In the genomic region with DNA sequence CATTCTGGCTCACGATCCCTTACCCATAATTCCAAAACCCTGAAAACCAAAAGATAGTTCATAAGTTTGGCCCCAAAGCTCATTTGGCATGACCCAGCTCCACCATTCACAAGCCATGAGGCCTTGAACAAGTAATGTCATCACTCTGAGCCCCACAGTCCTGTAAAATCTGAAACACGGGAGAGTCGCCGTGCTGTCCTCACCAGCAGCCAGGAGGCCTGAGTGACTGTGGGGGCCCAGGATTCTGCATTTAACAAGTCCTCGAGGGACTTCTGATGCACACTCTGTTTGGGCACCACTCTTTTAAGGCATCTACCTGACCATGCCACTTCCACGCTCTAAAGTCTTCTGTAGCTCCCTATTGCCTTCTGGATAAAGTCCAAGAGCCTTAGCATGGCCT, we compare ENCODE assay signal across 17 cellular contexts. TPM values are rescaled to one million over a fixed set of nuclear protein-coding genes. Genes with fewer than 3 reads are reported as not detected.
A peak's percentile ranks its signal among the peaks of the same experiment; 100 is the strongest.
DNase-seq lines count a peak whose midpoint lies in the region; ATAC-seq, FAIRE-seq and TF ChIP-seq lines count a peak whose summit lies in the region.
"Had no signal": no experiment of that assay in that cellular context is flagged by ENCODE, and none has a peak within 500 bp of the region (broad histone marks: within the 10 kb centered on the region; RNA-seq: fewer than 3 reads in every experiment).

No MANE protein-coding gene starts in this region.

- DNase-seq in A549 (ENCODE audit: low read depth in 1 of 2, low spot score in 1 of 2) = no peak
- DNase-seq in T-helper 17 cell = no peak
- DNase-seq in memory B cell (ENCODE audit: low spot score in 2 of 2) = no peak
- no peak for DNase-seq in stimulated activated effector memory CD8-positive, alpha-beta T cell treated with anti-CD3 and anti-CD28 coated beads, Interleukin-12 subunit alpha, Interleukin-12 subunit beta, amount 100 ng/mL, for 72 hours (ENCODE audit: low spot score in 2 of 2)
- no peak for DNase-seq in HEK293T (ENCODE audit: extremely low spot score)
- DNase-seq in stimulated activated CD4-positive, alpha-beta T cell treated with anti-CD3 and anti-CD28 coated beads, Interleukin-2, amount 100 ng/mL, for 48 hours = no peak
- DNase-seq: 8988T; ACHN; CD4-positive, CD25-positive, alpha-beta regulatory T cell; DMS53; GM23248 had no signal

- H3K27ac Mint-ChIP-seq in T-helper 17 cell (peak overlapping the region; percentile 63), memory B cell (peak overlapping the region; percentile 8)
- peak overlapping the region; percentile 65 for H3K27ac Mint-ChIP-seq in stimulated activated effector memory CD8-positive, alpha-beta T cell treated with anti-CD3 and anti-CD28 coated beads, Interleukin-12 subunit alpha, Interleukin-12 subunit beta, amount 100 ng/mL, for 72 hours
- H3K27ac Mint-ChIP-seq in stimulated activated memory B cell treated with anti-CD40 and anti-IgM and Interleukin-4, amounts not matched to agents 10 μg/mL and 1 μg/mL and 100 μg/mL, for 72 hours = no peak overlapping the region
- H3K27ac Mint-ChIP-seq: CD4-positive, CD25-positive, alpha-beta regulatory T cell had no signal

- no peak overlapping the region for H3K4me3 ChIP-seq in A549
- H3K4me3 ChIP-seq: BLaER1 treated with 17β-estradiol and CSF1 and Interleukin-3, amounts not matched to agents 10 nM and 100 nM; GM23248 had no signal

- H3K27me3 Mint-ChIP-seq in T-helper 17 cell (no peaks in the 10 kb centered on the region), memory B cell (peaks cover 3% of the 10 kb centered on the region)
- no peaks in the 10 kb centered on the region for H3K27me3 Mint-ChIP-seq in stimulated activated memory B cell treated with anti-CD40 and anti-IgM and Interleukin-4, amounts not matched to agents 10 μg/mL and 1 μg/mL and 100 μg/mL, for 72 hours
- H3K27me3 Mint-ChIP-seq: CD4-positive, CD25-positive, alpha-beta regulatory T cell had no signal

- TF ChIP-seq EP300 in A549 (IDR thresholded peaks at IDR 0.05) = no peak

- H3K4me3 Mint-ChIP-seq in T-helper 17 cell (no peak overlapping the region), memory B cell (no peak overlapping the region)
- no peak overlapping the region for H3K4me3 Mint-ChIP-seq in stimulated activated effector memory CD8-positive, alpha-beta T cell treated with anti-CD3 and anti-CD28 coated beads, Interleukin-12 subunit alpha, Interleukin-12 subunit beta, amount 100 ng/mL, for 72 hours
- no peak overlapping the region for H3K4me3 Mint-ChIP-seq in stimulated activated memory B cell treated with anti-CD40 and anti-IgM and Interleukin-4, amounts not matched to agents 10 μg/mL and 1 μg/mL and 100 μg/mL, for 72 hours
- H3K4me3 Mint-ChIP-seq: CD4-positive, CD25-positive, alpha-beta regulatory T cell had no signal

- ATAC-seq in A549 (no peak), T-helper 17 cell (no peak), memory B cell (ENCODE audit: low read depth) (no peak)
- ATAC-seq in stimulated activated effector memory CD8-positive, alpha-beta T cell treated with anti-CD3 and anti-CD28 coated beads, Interleukin-12 subunit alpha, Interleukin-12 subunit beta, amount 100 ng/mL, for 72 hours = no peak
- no peak for ATAC-seq in stimulated activated memory B cell treated with anti-CD40 and anti-IgM and Interleukin-4, amounts not matched to agents 10 μg/mL and 1 μg/mL and 100 μg/mL, for 72 hours
- ATAC-seq: HCT116 had no signal

- H3K9me3 ChIP-seq in A549 (no peaks in the 10 kb centered on the region), T-helper 17 cell (ENCODE audit: control insufficient read depth, low read length, poor library complexity, severe bottlenecking) (no peaks in the 10 kb centered on the region)
- H3K9me3 ChIP-seq: BLaER1 treated with 17β-estradiol and CSF1 and Interleukin-3, amounts not matched to agents 10 nM and 100 nM had no signal

- POLR2A ChIA-PET in A549 (lab: Yijun Ruan, JAX) = no interaction called here
- POLR2A ChIA-PET in HEK293T (lab: Yijun Ruan, JAX) = interaction anchor here (0.9 kb wide), 1 partner anchor 41 kb away, joined by 3 read pairs; the partner anchor contains the start of gene DUSP1

- no peak for TF ChIP-seq RAD21 in A549 (conservative IDR thresholded peaks at IDR 0.05 in 1 of 2, IDR thresholded peaks at IDR 0.05 in 1 of 2)

- H3K4me1 ChIP-seq in A549 = peaks cover 21% of the 10 kb centered on the region; the same call in 2 of the 3 replicates

- no peak for TF ChIP-seq CTCF in A549 (IDR thresholded peaks at IDR 0.05)

- FAIRE-seq in A549 (lab: Jason Lieb, UNC) = no peak
- FAIRE-seq: GM18507, H54 had no signal

- 89% methylated on average over 6 of the region's 6 CpGs for WGBS in A549 (ENCODE audit: missing lambda C conversion rate)

- H3K4me1 Mint-ChIP-seq in T-helper 17 cell (peaks cover 12% of the 10 kb centered on the region), memory B cell (peaks cover 13% of the 10 kb centered on the region)
- peaks cover 28% of the 10 kb centered on the region for H3K4me1 Mint-ChIP-seq in stimulated activated effector memory CD8-positive, alpha-beta T cell treated with anti-CD3 and anti-CD28 coated beads, Interleukin-12 subunit alpha, Interleukin-12 subunit beta, amount 100 ng/mL, for 72 hours
- peaks cover 14% of the 10 kb centered on the region for H3K4me1 Mint-ChIP-seq in stimulated activated memory B cell treated with anti-CD40 and anti-IgM and Interleukin-4, amounts not matched to agents 10 μg/mL and 1 μg/mL and 100 μg/mL, for 72 hours
- H3K4me1 Mint-ChIP-seq: CD4-positive, CD25-positive, alpha-beta regulatory T cell had no signal

- CTCF ChIA-PET in A549 (lab: Yijun Ruan, JAX) (interaction anchor here (1.7 to 5.0 kb wide), 4 partner anchors 13 to 172 kb away, joined by 4 to 34 read pairs (median 20); no protein-coding TSS in a partner anchor), HEK293T (lab: Yijun Ruan, JAX) (no interaction called here)

- H3K27ac ChIP-seq in A549 = no peak overlapping the region; a peak in 1 of 6 replicates
- H3K27ac ChIP-seq: BLaER1 treated with 17β-estradiol and CSF1 and Interleukin-3, amounts not matched to agents 10 nM and 100 nM; GM23248; HL-60 had no signal

- no peak overlapping the region for H3K4me2 ChIP-seq in A549
- H3K4me2 ChIP-seq: BLaER1 treated with 17β-estradiol and CSF1 and Interleukin-3, amounts not matched to agents 10 nM and 100 nM had no signal

- no peak for TF ChIP-seq POLR2A in A549 (IDR thresholded peaks at IDR 0.05; ENCODE audit: low read length)

- H3K36me3 Mint-ChIP-seq in T-helper 17 cell (ENCODE audit: low read depth) (peaks cover 2% of the 10 kb centered on the region), memory B cell (no peaks in the 10 kb centered on the region)
- H3K36me3 Mint-ChIP-seq in stimulated activated effector memory CD8-positive, alpha-beta T cell treated with anti-CD3 and anti-CD28 coated beads, Interleukin-12 subunit alpha, Interleukin-12 subunit beta, amount 100 ng/mL, for 72 hours = no peaks in the 10 kb centered on the region
- no peaks in the 10 kb centered on the region for H3K36me3 Mint-ChIP-seq in stimulated activated memory B cell treated with anti-CD40 and anti-IgM and Interleukin-4, amounts not matched to agents 10 μg/mL and 1 μg/mL and 100 μg/mL, for 72 hours
- H3K36me3 Mint-ChIP-seq: CD4-positive, CD25-positive, alpha-beta regulatory T cell had no signal

- no peaks in the 10 kb centered on the region for H3K9me3 Mint-ChIP-seq in memory B cell
- H3K9me3 Mint-ChIP-seq in stimulated activated effector memory CD8-positive, alpha-beta T cell treated with anti-CD3 and anti-CD28 coated beads, Interleukin-12 subunit alpha, Interleukin-12 subunit beta, amount 100 ng/mL, for 72 hours = no peaks in the 10 kb centered on the region
- no peaks in the 10 kb centered on the region for H3K9me3 Mint-ChIP-seq in stimulated activated memory B cell treated with anti-CD40 and anti-IgM and Interleukin-4, amounts not matched to agents 10 μg/mL and 1 μg/mL and 100 μg/mL, for 72 hours

TF ChIP-seq in A549, 52 proteins besides CTCF, POLR2A, EP300 and RAD21:
- TF ChIP-seq CEBPB (IDR thresholded peaks at IDR 0.05) (no peak), ZFP36 (IDR thresholded peaks at IDR 0.05; ENCODE audit: borderline replicate concordance, partially characterized antibody) (peak; percentile 16)

TF ChIP-seq in HEK293T, 16 proteins besides CTCF, POLR2A, EP300 and RAD21:
- TF ChIP-seq NFRKB (IDR thresholded peaks at IDR 0.05) (no peak), PKNOX1 (IDR thresholded peaks at IDR 0.05) (no peak), FOXK2 (IDR thresholded peaks at IDR 0.05) (no peak), HDGF (IDR thresholded peaks at IDR 0.05; ENCODE audit: borderline replicate concordance) (no peak), CTBP1 (IDR thresholded peaks at IDR 0.05; ENCODE audit: borderline replicate concordance) (no peak), ARNT (IDR thresholded peaks at IDR 0.05) (no peak)
TF ChIP-seq in HEK293T: peak in this region for 0.

RNA-seq across cellular contexts. Expression of gene DUSP1, which starts 40.8 kb away (rescaled TPM):
- polyA plus RNA-seq in A549 (2011; rRNA removed) = 525 and 594 TPM in 2 replicates
- polyA plus RNA-seq in A549 (2012; cell fraction: cytosol; rRNA removed) = 540 and 757 TPM in 2 replicates
- 1,192 and 1,375 TPM in 2 replicates for polyA plus RNA-seq in A549 (2012; cell fraction: nucleus; rRNA removed)
- polyA plus RNA-seq in A549 (2017; fragmentation: RNase III; extraction: RNeasy Plus Mini Kit Qiagen cat#74134 plus additional on column Dnase treatment) = 191 to 207 TPM (median 203 TPM) in 3 replicates
- polyA minus RNA-seq in A549 (2011; rRNA and poly(A)+ RNA removed) = 620 and 630 TPM in 2 replicates
- total RNA-seq in T-helper 17 cell = 1,000 to 10,000 TPM; 1,522 to 2,429 TPM
